Comparison of ENCODE assay signal across 22 cellular contexts in the genomic region with DNA sequence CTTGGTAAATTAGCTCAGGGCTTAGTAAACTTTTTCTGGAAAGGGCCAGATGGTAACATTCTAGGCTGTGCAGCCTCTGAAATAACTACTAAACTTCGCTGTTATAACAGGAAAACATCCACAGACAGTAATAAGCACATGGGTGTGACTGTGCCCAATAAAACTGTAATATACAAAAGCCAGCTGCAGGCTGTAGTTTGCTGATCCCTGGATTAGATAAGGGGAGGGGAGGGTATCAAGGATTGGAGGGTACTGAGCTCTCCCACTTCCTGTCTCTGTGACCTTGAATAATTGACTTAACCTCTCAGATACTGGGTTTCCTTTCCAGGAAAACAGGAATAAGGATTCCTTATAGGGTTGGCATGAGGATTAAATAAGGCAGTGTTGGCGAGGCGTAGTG.
A peak's percentile ranks its signal among the peaks of the same experiment; 100 is the strongest.
DNase-seq lines count a peak whose midpoint lies in the region; ATAC-seq lines count a peak whose summit lies in the region.
"Had no signal": no experiment of that assay in that cellular context is flagged by ENCODE, and none has a peak within 500 bp of the region (broad histone marks: within the 10 kb centered on the region; RNA-seq: fewer than 3 reads in every experiment).

No MANE protein-coding gene starts in this region.

- peak; percentile 94 for ATAC-seq in left colon
- ATAC-seq: CD8-positive, alpha-beta T cell; GM12878 had no signal

- H3K27me3 Mint-ChIP-seq in activated T-helper 2 cell treated with anti-CD3 and anti-CD28 coated beads, Interferon-gamma antibody, Interleukin-2, Interleukin-4, amounts not matched to agents 10 μg/mL and 5 μg/mL and 100 μg/mL, durations not matched to agents 14 hours and 24 hours and 36 hours (ENCODE audit: low read depth): no peaks in the 10 kb centered on the region

- H3K36me3 Mint-ChIP-seq in activated T-helper 2 cell treated with anti-CD3 and anti-CD28 coated beads, Interferon-gamma antibody, Interleukin-2, Interleukin-4, amounts not matched to agents 10 μg/mL and 5 μg/mL and 100 μg/mL, durations not matched to agents 14 hours and 24 hours and 36 hours (ENCODE audit: low read depth): no peaks in the 10 kb centered on the region
- H3K36me3 Mint-ChIP-seq: CD8-positive, alpha-beta T cell had no signal

- no peaks in the 10 kb centered on the region for H3K9me3 Mint-ChIP-seq in activated T-helper 2 cell treated with anti-CD3 and anti-CD28 coated beads, Interferon-gamma antibody, Interleukin-2, Interleukin-4, amounts not matched to agents 10 μg/mL and 5 μg/mL and 100 μg/mL, durations not matched to agents 14 hours and 24 hours and 36 hours
- H3K9me3 Mint-ChIP-seq: CD8-positive, alpha-beta T cell had no signal

- H3K4me3 Mint-ChIP-seq in activated T-helper 2 cell treated with anti-CD3 and anti-CD28 coated beads, Interferon-gamma antibody, Interleukin-2, Interleukin-4, amounts not matched to agents 10 μg/mL and 5 μg/mL and 100 μg/mL, durations not matched to agents 14 hours and 24 hours and 36 hours (ENCODE audit: low read depth): no peak overlapping the region
- H3K4me3 Mint-ChIP-seq: CD8-positive, alpha-beta T cell had no signal

- intact Hi-C loops in left colon (cut with DNase I, micrococcal nuclease): loop anchor here (5.0 to 10.0 kb wide), 2 partner anchors 291 to 298 kb away; no protein-coding TSS in a partner anchor
- intact Hi-C loops in activated T-helper 2 cell treated with anti-CD3 and anti-CD28 coated beads, Interferon-gamma antibody, Interleukin-2, Interleukin-4, amounts not matched to agents 10 μg/mL and 5 μg/mL and 100 μg/mL, durations not matched to agents 14 hours and 24 hours and 36 hours (cut with micrococcal nuclease): no loop called here

- DNase-seq in DMS53 (lab: John Stamatoyannopoulos, UW): peak; percentile 65
- DNase-seq in DMS53 treated with DMSO at 0.1 percent for 48 hours (lab: John Stamatoyannopoulos, UW; ENCODE audit: unreplicated experiment): no peak
- peak; percentile 66 for DNase-seq in NCI-H2029 (lab: John Stamatoyannopoulos, UW)
- peak; percentile 41 for DNase-seq in NCI-H82 treated with DMSO at 0.1 percent for 48 hours (lab: John Stamatoyannopoulos, UW; ENCODE audit: unreplicated experiment)
- DNase-seq in left colon: no peak
- DNase-seq in activated T-helper 2 cell treated with anti-CD3 and anti-CD28 coated beads, Interferon-gamma antibody, Interleukin-2, Interleukin-4, amounts not matched to agents 10 μg/mL and 5 μg/mL and 100 μg/mL, durations not matched to agents 14 hours and 24 hours and 36 hours (ENCODE audit: low spot score): no peak
- no peak for DNase-seq in NAMALWA (ENCODE audit: low spot score)
- no peak for DNase-seq in activated naive CD4-positive, alpha-beta T cell treated with anti-CD3 and anti-CD28 coated beads, Interleukin-2, amount 50 U/mL, for 16 hours
- DNase-seq: 8988T; AML-193; C1 segment of cervical spinal cord; CD8-positive, alpha-beta T cell; DMS79; Karpas-422; MV-4-11; NCI-H1417; NCI-H1930; NCI-H446; NCI-H69; Right ventricle myocardium superior; SK-N-SH had no signal

- no peak overlapping the region for H3K27ac Mint-ChIP-seq in activated T-helper 2 cell treated with anti-CD3 and anti-CD28 coated beads, Interferon-gamma antibody, Interleukin-2, Interleukin-4, amounts not matched to agents 10 μg/mL and 5 μg/mL and 100 μg/mL, durations not matched to agents 14 hours and 24 hours and 36 hours
- H3K27ac Mint-ChIP-seq: CD8-positive, alpha-beta T cell had no signal

- no peaks in the 10 kb centered on the region for H3K4me1 Mint-ChIP-seq in activated T-helper 2 cell treated with anti-CD3 and anti-CD28 coated beads, Interferon-gamma antibody, Interleukin-2, Interleukin-4, amounts not matched to agents 10 μg/mL and 5 μg/mL and 100 μg/mL, durations not matched to agents 14 hours and 24 hours and 36 hours (ENCODE audit: low read depth)

Comparison
In these comparisons a context has a peak if more than half of its experiments do, and no peak if none do; other contexts are left out.
1. DNase-seq: peak in DMS53 (single experiment), NCI-H2029 (single experiment) and NCI-H82 treated with DMSO at 0.1 percent for 48 hours (single experiment); none in DMS53 treated with DMSO at 0.1 percent for 48 hours (single experiment), left colon (0 of 2), activated T-helper 2 cell treated with anti-CD3 and anti-CD28 coated beads, Interferon-gamma antibody, Interleukin-2, Interleukin-4, amounts not matched to agents 10 μg/mL and 5 μg/mL and 100 μg/mL, durations not matched to agents 14 hours and 24 hours and 36 hours (single experiment), NAMALWA (single experiment) and activated naive CD4-positive, alpha-beta T cell treated with anti-CD3 and anti-CD28 coated beads, Interleukin-2, amount 50 U/mL, for 16 hours (single experiment).